11 cellular contexts compared by ENCODE assay signal in the genomic region with DNA sequence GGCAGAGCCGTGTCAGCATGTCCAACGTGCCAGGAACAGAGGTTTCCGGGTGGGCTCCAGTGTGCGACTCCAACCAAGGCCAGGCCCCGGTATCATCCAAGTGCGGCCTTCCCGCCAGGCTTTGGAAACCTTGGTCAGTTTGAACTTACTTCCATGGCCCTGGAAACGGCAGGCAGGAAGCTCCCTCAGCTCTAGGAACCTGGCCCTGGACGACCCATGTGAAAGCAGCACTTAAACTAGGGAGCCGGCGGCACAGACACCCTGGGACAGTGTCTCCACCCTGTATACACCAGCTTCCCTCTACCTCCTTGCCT.
DNase-seq lines count a peak whose midpoint lies in the region; ATAC-seq and TF ChIP-seq lines count a peak whose summit lies in the region.
"Had no signal": no experiment of that assay in that cellular context is flagged by ENCODE, and none has a peak within 500 bp of the region (broad histone marks: within the 10 kb centered on the region; RNA-seq: fewer than 3 reads in every experiment).

No MANE protein-coding gene starts in this region.

- H3K4me1 ChIP-seq in right cardiac atrium (ENCODE audit: control insufficient read depth, insufficient read depth, low read length), result peaks cover 34% of the 10 kb centered on the region
- H3K4me1 ChIP-seq in skeletal muscle satellite cell (ENCODE audit: control insufficient read depth, insufficient read depth, low read length), result peaks cover 44% of the 10 kb centered on the region

- CTCF ChIA-PET in AG04450 (lab: Charles Lee), result interaction anchor here (1.3 to 4.7 kb wide), 2 partner anchors 21 to 149 kb away, joined by 3 to 25 read pairs; no protein-coding TSS in a partner anchor
- CTCF ChIA-PET in activated CD4-positive, alpha-beta memory T cell treated with anti-CD3 and anti-CD28 coated beads for 36 hours (lab: Charles Lee), result interaction anchor here (1.0 to 1.2 kb wide), 3 partner anchors 22 to 164 kb away, joined by 3 to 5 read pairs (median 3); no protein-coding TSS in a partner anchor

- H3K9me3 ChIP-seq in AG04450 (ENCODE audit: control insufficient read depth, insufficient read depth, low read length), result no peaks in the 10 kb centered on the region; the same call in 1 of the 2 replicates
- H3K9me3 ChIP-seq in right cardiac atrium (ENCODE audit: control insufficient read depth, low read length), result no peaks in the 10 kb centered on the region
- no peaks in the 10 kb centered on the region for H3K9me3 ChIP-seq in skeletal muscle satellite cell (replicated peaks; ENCODE audit: low read length)
- H3K9me3 ChIP-seq: SJCRH30 had no signal

- POLR2A ChIA-PET in AG04450 (lab: Yijun Ruan, JAX), result interaction anchor here (1.4 kb wide), 1 partner anchor 160 kb away, joined by 3 read pairs; no protein-coding TSS in a partner anchor
- POLR2A ChIA-PET in activated CD4-positive, alpha-beta memory T cell treated with anti-CD3 and anti-CD28 coated beads for 36 hours (lab: Charles Lee), result no interaction called here

- no peak for TF ChIP-seq POLR2A in erythroblast (IDR thresholded peaks at IDR 0.05; ENCODE audit: low read length)

- no peaks in the 10 kb centered on the region for H3K9me3 Mint-ChIP-seq in activated CD4-positive, alpha-beta memory T cell treated with anti-CD3 and anti-CD28 coated beads for 36 hours
- H3K9me3 Mint-ChIP-seq: IgD-negative memory B cell had no signal

- H3K36me3 Mint-ChIP-seq in activated CD4-positive, alpha-beta memory T cell treated with anti-CD3 and anti-CD28 coated beads for 36 hours, result peaks cover 76% of the 10 kb centered on the region

- peak overlapping the region; percentile 1 for H3K9ac ChIP-seq in skeletal muscle satellite cell (ENCODE audit: low read depth, low read length)

- H3K27me3 Mint-ChIP-seq in activated CD4-positive, alpha-beta memory T cell treated with anti-CD3 and anti-CD28 coated beads for 36 hours, result no peaks in the 10 kb centered on the region
- H3K27me3 Mint-ChIP-seq: IgD-negative memory B cell had no signal

- H3K4me3 ChIP-seq in AG04450 (ENCODE audit: low read depth, low read length), result no peak overlapping the region
- H3K4me3 ChIP-seq in right cardiac atrium (ENCODE audit: low read length), result no peak overlapping the region
- no peak overlapping the region for H3K4me3 ChIP-seq in skeletal muscle satellite cell (ENCODE audit: low read length)
- H3K4me3 ChIP-seq: SJCRH30 had no signal

- H3K4me1 Mint-ChIP-seq in activated CD4-positive, alpha-beta memory T cell treated with anti-CD3 and anti-CD28 coated beads for 36 hours (ENCODE audit: low read depth), result peaks cover 7% of the 10 kb centered on the region

- intact Hi-C loops in activated CD4-positive, alpha-beta memory T cell treated with anti-CD3 and anti-CD28 coated beads for 36 hours (cut with micrococcal nuclease), result no loop called here
- intact Hi-C loops in right cardiac atrium (cut with DNase I), result loop anchor here in 2 of 4 donors (5.0 kb wide), 2 partner anchors 65 to 145 kb away; partner anchors contain the start of gene MYH9 (in 1 of the 2)

- H3K27ac Mint-ChIP-seq in activated CD4-positive, alpha-beta memory T cell treated with anti-CD3 and anti-CD28 coated beads for 36 hours, result peak overlapping the region; percentile 51

- DNase-seq in AG04450 (ENCODE audit: low read depth, low spot score) (no peak), right cardiac atrium (no peak), erythroblast (lab: John Stamatoyannopoulos, UW) (no peak)
- DNase-seq in activated CD4-positive, alpha-beta memory T cell treated with anti-CD3 and anti-CD28 coated beads for 36 hours, result no peak
- DNase-seq in activated effector memory CD4-positive, alpha-beta T cell treated with Interleukin-2 at 50 U/mL for 16 hours, result no peak
- DNase-seq: retina, SJCRH30 had no signal

- H3K27ac ChIP-seq in AG04450 (ENCODE audit: low read depth, low read length) (peak overlapping the region; percentile 82), right cardiac atrium (ENCODE audit: low read length) (peak overlapping the region; percentile 99)
- H3K27ac ChIP-seq: SJCRH30 had no signal

- peaks cover 96% of the 10 kb centered on the region for H3K36me3 ChIP-seq in skeletal muscle satellite cell (ENCODE audit: insufficient read depth, low read length)

- H3K4me3 Mint-ChIP-seq in activated CD4-positive, alpha-beta memory T cell treated with anti-CD3 and anti-CD28 coated beads for 36 hours, result no peak overlapping the region

- 78% methylated on average over 11 of the region's 11 CpGs for WGBS in right cardiac atrium

- H3K27me3 ChIP-seq in AG04450 (ENCODE audit: control insufficient read depth, insufficient read depth, low read length), result no peaks in the 10 kb centered on the region
- no peaks in the 10 kb centered on the region for H3K27me3 ChIP-seq in right cardiac atrium (ENCODE audit: control insufficient read depth, insufficient read depth)
- H3K27me3 ChIP-seq in skeletal muscle satellite cell (ENCODE audit: control insufficient read depth, insufficient read depth, low read length), result no peaks in the 10 kb centered on the region
- H3K27me3 ChIP-seq: SJCRH30 had no signal

- H3K4me2 ChIP-seq in skeletal muscle satellite cell (ENCODE audit: low read length), result no peak overlapping the region

- TF ChIP-seq CTCF in AG04450 (IDR thresholded peaks at IDR 0.05; ENCODE audit: low read depth, low read length), result no peak

- ATAC-seq in right cardiac atrium (no peak), GM21447 (IDR thresholded peaks at IDR 0.05; ENCODE audit: unreplicated experiment) (no peak), HG02571 (IDR thresholded peaks at IDR 0.05; ENCODE audit: unreplicated experiment) (no peak)
